In the genomic region with DNA sequence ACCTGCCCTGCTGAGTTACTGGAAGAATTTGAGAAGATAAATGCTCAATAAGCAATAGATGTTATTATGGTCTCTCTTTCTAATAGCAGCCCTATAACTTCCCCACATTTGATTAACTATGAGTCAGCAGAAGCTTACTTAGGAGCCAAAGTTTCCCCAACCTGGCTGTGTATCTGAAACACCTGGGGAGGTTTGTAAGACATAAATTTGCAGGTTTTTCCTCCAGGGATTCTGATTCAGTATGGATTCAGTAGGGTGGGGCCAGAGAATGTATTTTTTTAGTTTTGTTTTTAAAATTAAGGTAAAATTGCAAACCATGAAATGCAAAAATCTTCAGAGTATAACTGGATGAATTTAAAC, we compare ENCODE assay signal across 18 cellular contexts. TPM values are rescaled to one million over a fixed set of nuclear protein-coding genes. Genes with fewer than 3 reads are reported as not detected.
DNase-seq lines count a peak whose midpoint lies in the region; ATAC-seq and TF ChIP-seq lines count a peak whose summit lies in the region.
"Had no signal": no experiment of that assay in that cellular context is flagged by ENCODE, and none has a peak within 500 bp of the region (broad histone marks: within the 10 kb centered on the region; RNA-seq: fewer than 3 reads in every experiment).

No MANE protein-coding gene starts in this region.

- no peak for TF ChIP-seq CTCF in PC-9 (conservative IDR thresholded peaks at IDR 0.05)

- H3K79me2 ChIP-seq in ACC112 (ENCODE audit: control insufficient read depth, insufficient read depth, low read length, unreplicated experiment) (no peaks in the 10 kb centered on the region), PC-9 (ENCODE audit: low read depth) (no peaks in the 10 kb centered on the region)

- intact Hi-C loops in PC-9 (cut with micrococcal nuclease; ENCODE audit: unreplicated experiment), result loop anchor here (2.0 kb wide), 1 partner anchor 43 kb away; no protein-coding TSS in a partner anchor

- H2AFZ ChIP-seq in ACC112 (ENCODE audit: low read length, unreplicated experiment) (no peak overlapping the region), PC-9 (no peak overlapping the region)
- H2AFZ ChIP-seq: GM23248 had no signal

- no peaks in the 10 kb centered on the region for H4K20me1 ChIP-seq in PC-9 (ENCODE audit: insufficient read depth)

- no peaks in the 10 kb centered on the region for H3K27me3 ChIP-seq in ACC112 (ENCODE audit: insufficient read depth, low read length)
- no peaks in the 10 kb centered on the region for H3K27me3 ChIP-seq in PC-9 (ENCODE audit: insufficient read depth, low read depth)
- H3K27me3 ChIP-seq: BE2C had no signal

- no TSS peak for BruUV-seq in PC-9 (replicated peaks; lab: Mats Ljungman, UMichigan)

- H3K27ac ChIP-seq in ACC112 (ENCODE audit: low read depth, low read length) (peak overlapping the region; percentile 56), PC-9 (peak overlapping the region; percentile 88), caudate nucleus (ENCODE audit: low read depth, low read length) (peak overlapping the region; percentile 60)
- H3K27ac ChIP-seq: GM23248, HL-60 had no signal

- peak overlapping the region; percentile 29 for H3K4me2 ChIP-seq in PC-9

- H3K9me3 ChIP-seq in PC-9 (ENCODE audit: insufficient read depth, low read depth), result no peaks in the 10 kb centered on the region
- H3K9me3 ChIP-seq: BE2C had no signal

- CTCF ChIA-PET in PC-9 (lab: Charles Lee), result no interaction called here

- no peak for ATAC-seq in GM19351 (IDR thresholded peaks at IDR 0.05; ENCODE audit: unreplicated experiment)

- H3F3A ChIP-seq in PC-9 (ENCODE audit: insufficient read depth, low read depth), result peaks cover 46% of the 10 kb centered on the region

- no peaks in the 10 kb centered on the region for H3K36me3 ChIP-seq in ACC112 (ENCODE audit: insufficient read depth, low read length)
- no peaks in the 10 kb centered on the region for H3K36me3 ChIP-seq in PC-9 (ENCODE audit: low read depth)
- H3K36me3 ChIP-seq: BE2C had no signal

- POLR2A ChIA-PET in PC-9 (lab: Charles Lee; ENCODE audit: unreplicated experiment), result no interaction called here

- H3K4me3 ChIP-seq in ACC112 (ENCODE audit: low read depth, low read length) (no peak overlapping the region), PC-9 (no peak overlapping the region)
- H3K4me3 ChIP-seq: GM23248 had no signal

- H3K4me1 ChIP-seq in ACC112 (ENCODE audit: control insufficient read depth, insufficient read depth, low read length, unreplicated experiment) (peaks cover 48% of the 10 kb centered on the region), PC-9 (replicated peaks; ENCODE audit: insufficient read depth) (peaks cover 52% of the 10 kb centered on the region)

- H3K9me2 ChIP-seq in PC-9 (ENCODE audit: insufficient read depth), result no peaks in the 10 kb centered on the region

- DNase-seq in PC-9 (peak in 1 of 2 experiments; percentile 70), caudate nucleus (lab: John Stamatoyannopoulos, UW) (no peak), renal cortical epithelial cell (ENCODE audit: low read depth) (peak; percentile 29), activated T-cell treated with anti-CD3 and anti-CD28 coated beads for 4 hours (no peak), NCI-H2171 treated with DMSO at 0.1 percent for 48 hours (lab: John Stamatoyannopoulos, UW) (no peak), epidermal melanocyte (ENCODE audit: insufficient read length, low spot score) (no peak)
- DNase-seq: BE2C; CD4-positive, alpha-beta memory T cell; DMS79; KBM-7; NCI-H1092 treated with DMSO at 0.1 percent for 48 hours; NCI-H1694; NCI-H446; NCI-H748 treated with DMSO at 0.1 percent for 48 hours had no signal

RNA-seq across cellular contexts. Expression of a gene that starts 44.9 kb away (rescaled TPM):
- total RNA-seq in PC-9 (2021) (46.5 and 54.1 TPM in 2 replicates), renal cortical epithelial cell (58.4 and 82.3 TPM in 2 replicates)

RNA-seq across cellular contexts. Expression of a gene that starts 50.9 kb away (rescaled TPM):
- total RNA-seq in PC-9 (2021) (40.7 and 40.9 TPM in 2 replicates), renal cortical epithelial cell (63.2 and 126 TPM in 2 replicates)
